In genomic region chr7:527723-528122, GRCh38 we compare ENCODE assay signal across 5 cellular contexts. TPM values are rescaled to one million over a fixed set of nuclear protein-coding genes. Genes with fewer than 3 reads are reported as not detected.
"Had no signal": no experiment of that assay in that cellular context is flagged by ENCODE, and none has a peak within 500 bp of the region (broad histone marks: within the 10 kb centered on the region; RNA-seq: fewer than 3 reads in every experiment).

No MANE protein-coding gene starts in this region.

- DNase-seq: H9, HCEC 1CT had no signal

- H3K4me2 ChIP-seq: GM23338 had no signal

- H2AFZ ChIP-seq: GM23338 had no signal

- H3K4me3 ChIP-seq: GM23338 had no signal

- ATAC-seq: GM23338, HepG2 had no signal

RNA-seq across cellular contexts. Expression of gene PDGFA, which starts 8.1 kb away (rescaled TPM):
- polyA plus RNA-seq: IgD-negative memory B cell had no signal
